11 cellular contexts compared by ENCODE assay signal in the genomic region with DNA sequence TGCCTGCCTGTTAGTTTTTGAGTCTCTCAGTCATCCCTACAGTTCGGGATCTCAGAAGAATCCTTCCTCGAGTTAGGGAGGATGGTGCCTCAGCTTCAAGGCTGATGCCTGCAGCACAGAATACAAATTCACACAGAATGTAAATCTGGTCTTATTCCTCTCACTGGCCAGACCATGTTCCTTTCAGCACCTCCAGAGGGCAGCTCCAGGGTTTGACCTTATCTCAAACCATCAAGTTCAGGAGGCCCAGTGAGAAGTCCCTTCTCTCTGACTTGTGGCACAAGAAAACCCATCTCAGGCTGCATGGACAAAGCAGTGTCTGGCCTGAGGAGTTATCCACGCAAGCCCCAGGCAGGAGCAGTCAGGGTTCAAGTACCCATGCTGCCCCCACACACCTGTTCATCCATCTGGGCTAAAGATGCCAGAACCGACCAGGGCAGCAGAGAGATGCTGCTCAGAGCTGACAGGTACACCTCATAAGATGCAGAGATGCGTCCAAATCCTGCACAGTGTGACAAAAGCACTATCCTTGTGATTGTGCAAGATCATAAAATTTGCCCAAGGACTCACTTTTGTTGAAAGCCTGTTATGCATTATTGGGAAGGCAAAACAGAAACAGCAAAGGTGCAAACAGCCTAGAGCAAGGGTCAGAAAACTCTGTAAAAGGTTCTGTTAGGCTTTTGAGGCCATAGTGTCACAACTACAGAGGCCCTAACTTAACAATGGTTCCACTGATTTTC. TPM values are rescaled to one million over a fixed set of nuclear protein-coding genes. Genes with fewer than 3 reads are reported as not detected.
A peak's percentile ranks its signal among the peaks of the same experiment; 100 is the strongest.
DNase-seq lines count a peak whose midpoint lies in the region; ATAC-seq and TF ChIP-seq lines count a peak whose summit lies in the region.
"Had no signal": no experiment of that assay in that cellular context is flagged by ENCODE, and none has a peak within 500 bp of the region (broad histone marks: within the 10 kb centered on the region; RNA-seq: fewer than 3 reads in every experiment).

No MANE protein-coding gene starts in this region.

- intact Hi-C loops in left ventricle myocardium inferior (cut with micrococcal nuclease): loop anchor here (10.0 kb wide), 1 partner anchor 53 kb away; a partner anchor contains a TSS

- H3K9me3 ChIP-seq in Peyer's patch (no peaks in the 10 kb centered on the region), left ventricle myocardium inferior (replicated peaks) (no peaks in the 10 kb centered on the region)

- in situ Hi-C loops in GM13976 (cut with MboI; ENCODE audit: low sequenced_read_pairs, unreplicated experiment): loop anchor here (10.0 kb wide), 1 partner anchor 173 kb away; no protein-coding TSS in a partner anchor

- DNase-seq in AML-193 (lab: John Stamatoyannopoulos, UW) (peak; percentile 13 to 15), GM13976 (ENCODE audit: low spot score) (no peak), Peyer's patch (no peak), left ventricle myocardium inferior (no peak), middle frontal gyrus (ENCODE audit: extremely low spot score, low spot score) (no peak)
- DNase-seq in stimulated activated naive CD4-positive, alpha-beta T cell treated with Interleukin-2 at 50 U/mL for 16 hours (lab: John Stamatoyannopoulos, UW): no peak
- DNase-seq in stimulated activated CD4-positive, alpha-beta T cell treated with anti-CD3 and anti-CD28 coated beads, Interleukin-15, amount 100 ng/mL, for 24 hours: no peak
- DNase-seq: NCI-H345; stimulated activated CD4-positive, alpha-beta T cell treated with anti-CD3 and anti-CD28 coated beads, Interleukin-2, amount 100 ng/mL, for 24 hours had no signal

- H3K27ac ChIP-seq in Peyer's patch (no peak overlapping the region), left ventricle myocardium inferior (replicated peaks) (no peak overlapping the region)
- H3K27ac ChIP-seq: coronary artery had no signal

- no peaks in the 10 kb centered on the region for H3K27me3 ChIP-seq in Peyer's patch
- H3K27me3 ChIP-seq in left ventricle myocardium inferior (ENCODE audit: low read depth): no peaks in the 10 kb centered on the region

- no peak for TF ChIP-seq POLR2A in Peyer's patch (IDR thresholded peaks at IDR 0.05)

- TF ChIP-seq CTCF in GM13976 (IDR thresholded peaks at IDR 0.05; ENCODE audit: borderline replicate concordance, control extremely low read depth, extremely low read depth, insufficient read depth, missing control alignments) (peak; percentile 12), Peyer's patch (IDR thresholded peaks at IDR 0.05) (peak in 4 of 6 experiments; percentile 6 to 33 (median 28)), left ventricle myocardium inferior (IDR thresholded peaks at IDR 0.05; ENCODE audit: borderline replicate concordance) (peak; percentile 45)

- H3K4me3 ChIP-seq in Peyer's patch: no peak overlapping the region
- H3K4me3 ChIP-seq in left ventricle myocardium inferior: no peak overlapping the region
- H3K4me3 ChIP-seq: coronary artery had no signal

- no peak for ATAC-seq in HG03108 (IDR thresholded peaks at IDR 0.05; ENCODE audit: unreplicated experiment)

- H3K36me3 ChIP-seq in Peyer's patch: no peaks in the 10 kb centered on the region
- H3K36me3 ChIP-seq in left ventricle myocardium inferior: no peaks in the 10 kb centered on the region

- H3K4me1 ChIP-seq in Peyer's patch: peaks cover 0 to 5% (median 0%) of the 10 kb centered on the region in 4 donors
- H3K4me1 ChIP-seq in left ventricle myocardium inferior: peaks cover 31% of the 10 kb centered on the region

RNA-seq across cellular contexts. Expression of a gene that starts 49.8 kb away (rescaled TPM):
- 10 to 100 TPM; 17.3 to 72.7 (median 54.2) TPM for total RNA-seq in Peyer's patch
- total RNA-seq in left ventricle myocardium inferior: 23.5 TPM

Comparison
In these comparisons a context has a peak if more than half of its experiments do, and no peak if none do; other contexts are left out.
1. DNase-seq: peak in AML-193 (2 of 2); none in GM13976 (single experiment), Peyer's patch (0 of 3), left ventricle myocardium inferior (single experiment), stimulated activated naive CD4-positive, alpha-beta T cell treated with Interleukin-2 at 50 U/mL for 16 hours (single experiment), middle frontal gyrus (single experiment) and stimulated activated CD4-positive, alpha-beta T cell treated with anti-CD3 and anti-CD28 coated beads, Interleukin-15, amount 100 ng/mL, for 24 hours (single experiment).
2. Peak in every context shown above with its lines, with median percentiles within 50 percentile points of each other: CTCF ChIP-seq.